1 cellular context compared by ENCODE assay signal in genomic region chr11:13552784-13553183, GRCh38.
TF ChIP-seq lines count a peak whose summit lies in the region.

No MANE protein-coding gene starts in this region.

TF ChIP-seq in K562, 482 proteins besides CTCF, POLR2A, EP300 and RAD21 (continued from another document and continues in another):
- TF ChIP-seq IRF2 (CRISPR knock-in tag; IDR thresholded peaks at IDR 0.05) = no peak
- peak; percentile 81 for TF ChIP-seq SOX6 (IDR thresholded peaks at IDR 0.05)
- no peak for TF ChIP-seq U2AF2 (optimal IDR thresholded peaks at IDR 0.05; ENCODE audit: low read depth, low read length)
- TF ChIP-seq LARP7 (IDR thresholded peaks at IDR 0.05) = no peak
- no peak for TF ChIP-seq PKNOX1 (IDR thresholded peaks at IDR 0.05)
- TF ChIP-seq ZNF717 (CRISPR knock-in tag; IDR thresholded peaks at IDR 0.05) = no peak
- no peak for TF ChIP-seq SRF (CRISPR knock-in tag; IDR thresholded peaks at IDR 0.05)
- TF ChIP-seq ZNF23 (CRISPR knock-in tag; IDR thresholded peaks at IDR 0.05) = no peak
- no peak for TF ChIP-seq NFIX (CRISPR knock-in tag; IDR thresholded peaks at IDR 0.05; ENCODE audit: low read depth)
- TF ChIP-seq HNRNPK (IDR thresholded peaks at IDR 0.05; ENCODE audit: low read depth, low read length, poor library complexity, severe bottlenecking) = no peak
- TF ChIP-seq CCNT2 (IDR thresholded peaks at IDR 0.05; ENCODE audit: borderline replicate concordance, extremely low read depth, insufficient read length, low read depth, low read length) = peak; percentile 26
- no peak for TF ChIP-seq NFYB (IDR thresholded peaks at IDR 0.05; ENCODE audit: extremely low read depth, insufficient read length)
- TF ChIP-seq TBP (optimal IDR thresholded peaks at IDR 0.05; ENCODE audit: low read depth, low read length) = no peak
- no peak for TF ChIP-seq SREBF1 (IDR thresholded peaks at IDR 0.05; ENCODE audit: borderline replicate concordance, low read depth, low read length)
- no peak for TF ChIP-seq GTF2E2 (tag; IDR thresholded peaks at IDR 0.05)
- TF ChIP-seq ZBTB40 (IDR thresholded peaks at IDR 0.05) = no peak
- no peak for TF ChIP-seq ZBTB40 (CRISPR knock-in tag; IDR thresholded peaks at IDR 0.05)
- no peak for TF ChIP-seq FOXP1 (CRISPR knock-in tag; IDR thresholded peaks at IDR 0.05)
- TF ChIP-seq NCOR1 (IDR thresholded peaks at IDR 0.05) = peak; percentile 65
- no peak for TF ChIP-seq MLX (CRISPR knock-in tag; conservative IDR thresholded peaks at IDR 0.05)
- TF ChIP-seq TRIM28 (IDR thresholded peaks at IDR 0.05) = no peak
- no peak for TF ChIP-seq CREB1 (IDR thresholded peaks at IDR 0.05)
- TF ChIP-seq CREB1 (CRISPR knock-in tag; IDR thresholded peaks at IDR 0.05) = no peak
- no peak for TF ChIP-seq ZNF518B (CRISPR knock-in tag; IDR thresholded peaks at IDR 0.05)
- TF ChIP-seq ZNF512 (tag; IDR thresholded peaks at IDR 0.05) = no peak
- TF ChIP-seq HOXB6 (CRISPR knock-in tag; IDR thresholded peaks at IDR 0.05; ENCODE audit: borderline replicate concordance) = no peak
- TF ChIP-seq POLR2G (IDR thresholded peaks at IDR 0.05; ENCODE audit: low read depth, low read length) = no peak
- peak; percentile 24 to 51; a peak in 1 of 4 replicates for TF ChIP-seq TRIM24 (IDR thresholded peaks at IDR 0.05)
- no peak for TF ChIP-seq YBX1 (IDR thresholded peaks at IDR 0.05)
- no peak for TF ChIP-seq BCL6 (CRISPR knock-in tag; IDR thresholded peaks at IDR 0.05)
- TF ChIP-seq TCF3 (CRISPR knock-in tag; IDR thresholded peaks at IDR 0.05) = peak; percentile 30; the same call in 1 of the 2 replicates
- no peak for TF ChIP-seq ZNF583 (CRISPR knock-in tag; IDR thresholded peaks at IDR 0.05)
- TF ChIP-seq ZBTB9 (CRISPR knock-in tag; IDR thresholded peaks at IDR 0.05) = no peak
- TF ChIP-seq SFPQ (IDR thresholded peaks at IDR 0.05; ENCODE audit: low read depth, low read length) = no peak
- no peak for TF ChIP-seq ZNF232 (CRISPR knock-in tag; IDR thresholded peaks at IDR 0.05)
- TF ChIP-seq KDM1A (IDR thresholded peaks at IDR 0.05) = peak; percentile 56 to 75
- TF ChIP-seq RCOR1 (IDR thresholded peaks at IDR 0.05; ENCODE audit: borderline replicate concordance in 1 of 2, low read depth in 2 of 2, low read length in 2 of 2) = peak in 1 of 2 experiments; percentile 58; a peak in 2 of 4 replicates
- TF ChIP-seq FOXA3 (CRISPR knock-in tag; conservative IDR thresholded peaks at IDR 0.05 in 1 of 2, IDR thresholded peaks at IDR 0.05 in 1 of 2) = no peak
- no peak for TF ChIP-seq ZNF140 (CRISPR knock-in tag; IDR thresholded peaks at IDR 0.05)
- TF ChIP-seq ZC3H4 (CRISPR knock-in tag; IDR thresholded peaks at IDR 0.05; ENCODE audit: borderline replicate concordance) = no peak
- no peak for TF ChIP-seq TOE1 (IDR thresholded peaks at IDR 0.05; ENCODE audit: borderline replicate concordance)
- no peak for TF ChIP-seq TOE1 (CRISPR knock-in tag; IDR thresholded peaks at IDR 0.05; ENCODE audit: borderline replicate concordance, low read depth)
- no peak for TF ChIP-seq PPARD (CRISPR knock-in tag; IDR thresholded peaks at IDR 0.05)
- TF ChIP-seq ZNF707 (CRISPR knock-in tag; conservative IDR thresholded peaks at IDR 0.05) = no peak
- TF ChIP-seq PTTG1 (tag; IDR thresholded peaks at IDR 0.05; ENCODE audit: low read depth) = no peak
- peak; percentile 57; the same call in 1 of the 2 replicates for TF ChIP-seq TAL1 (IDR thresholded peaks at IDR 0.05)
- TF ChIP-seq ETV6 (IDR thresholded peaks at IDR 0.05; ENCODE audit: borderline replicate concordance in 1 of 2, low read depth in 2 of 2, low read length in 1 of 2) = no peak
- TF ChIP-seq ETV6 (CRISPR knock-in tag; IDR thresholded peaks at IDR 0.05; ENCODE audit: borderline replicate concordance) = no peak
- no peak for TF ChIP-seq ZNF253 (CRISPR knock-in tag; conservative IDR thresholded peaks at IDR 0.05)
- TF ChIP-seq GTF2B (IDR thresholded peaks at IDR 0.05; ENCODE audit: extremely low read depth, insufficient read length) = no peak
- TF ChIP-seq NCOA1 (IDR thresholded peaks at IDR 0.05; ENCODE audit: low read depth) = no peak
